Comparison of ENCODE assay signal across 14 cellular contexts in genomic region chr2:208318127-208318526, GRCh38.
"Had no signal": no experiment of that assay in that cellular context is flagged by ENCODE, and none has a peak within 500 bp of the region (broad histone marks: within the 10 kb centered on the region; RNA-seq: fewer than 3 reads in every experiment).

No MANE protein-coding gene starts in this region.

- H3K27ac Mint-ChIP-seq: activated CD8-positive, alpha-beta T cell treated with anti-CD3 and anti-CD28 coated beads for 36 hours; activated naive CD4-positive, alpha-beta T cell treated with anti-CD3 and anti-CD28 coated beads, Interleukin-2, amount 10 ng/mL, durations not matched to agents 7 days and 5 days; activated T-helper 17 cell treated with anti-CD3 and anti-CD28 coated beads, Interleukin-2, amount 50 U/mL, for 72 hours; T-helper 17 cell; WTC11 had no signal

- H3K4me3 ChIP-seq: esophagus squamous epithelium, sigmoid colon, thyroid gland had no signal

- H3K9me3 Mint-ChIP-seq: activated CD8-positive, alpha-beta T cell treated with anti-CD3 and anti-CD28 coated beads for 36 hours; activated naive CD4-positive, alpha-beta T cell treated with anti-CD3 and anti-CD28 coated beads, Interleukin-2, amount 10 ng/mL, durations not matched to agents 7 days and 5 days; activated T-helper 17 cell treated with anti-CD3 and anti-CD28 coated beads, Interleukin-2, amount 50 U/mL, for 72 hours; WTC11 had no signal

- H3K4me3 Mint-ChIP-seq: activated CD8-positive, alpha-beta T cell treated with anti-CD3 and anti-CD28 coated beads for 36 hours; activated naive CD4-positive, alpha-beta T cell treated with anti-CD3 and anti-CD28 coated beads, Interleukin-2, amount 10 ng/mL, durations not matched to agents 7 days and 5 days; activated T-helper 17 cell treated with anti-CD3 and anti-CD28 coated beads, Interleukin-2, amount 50 U/mL, for 72 hours; T-helper 17 cell; WTC11 had no signal

- H3K27me3 ChIP-seq: esophagus squamous epithelium, sigmoid colon, thyroid gland had no signal

- ATAC-seq: activated CD8-positive, alpha-beta T cell treated with anti-CD3 and anti-CD28 coated beads for 36 hours; activated T-helper 17 cell treated with anti-CD3 and anti-CD28 coated beads, Interleukin-2, amount 50 U/mL, for 72 hours; T-helper 17 cell; WTC11 had no signal

- H3K27me3 Mint-ChIP-seq: activated CD8-positive, alpha-beta T cell treated with anti-CD3 and anti-CD28 coated beads for 36 hours; activated naive CD4-positive, alpha-beta T cell treated with anti-CD3 and anti-CD28 coated beads, Interleukin-2, amount 10 ng/mL, durations not matched to agents 7 days and 5 days; activated T-helper 17 cell treated with anti-CD3 and anti-CD28 coated beads, Interleukin-2, amount 50 U/mL, for 72 hours; T-helper 17 cell had no signal

- H3K27ac ChIP-seq: esophagus squamous epithelium, sigmoid colon, thyroid gland had no signal

- H3K4me1 Mint-ChIP-seq: WTC11 had no signal

- DNase-seq: activated CD4-positive, alpha-beta T cell treated with anti-CD3 and anti-CD28 coated beads for 48 hours; activated CD8-positive, alpha-beta memory T cell treated with anti-CD3 and anti-CD28 coated beads, Interleukin-2, amount 50 U/mL, for 4 hours; activated CD8-positive, alpha-beta T cell treated with anti-CD3 and anti-CD28 coated beads for 36 hours; activated naive CD4-positive, alpha-beta T cell treated with anti-CD3 and anti-CD28 coated beads, Interleukin-2, amount 10 ng/mL, durations not matched to agents 7 days and 5 days; caudate nucleus; esophagus squamous epithelium; glutamatergic neuron; hypothalamus; sigmoid colon; stimulated activated CD4-positive, alpha-beta T cell treated with anti-CD3 and anti-CD28 coated beads, Interleukin-2, amount 100 ng/mL, for 24 hours; T-helper 17 cell; thyroid gland had no signal

- H3K9me3 ChIP-seq: esophagus squamous epithelium, sigmoid colon, thyroid gland had no signal
